Comparison of ENCODE assay signal across 1 cellular context in genomic region chr9:129330711-129331279, GRCh38.
TF ChIP-seq lines count a peak whose summit lies in the region.

No MANE protein-coding gene starts in this region.

TF ChIP-seq in H1, 55 proteins besides CTCF, POLR2A, EP300 and RAD21 (continued from another document):
- peak; percentile 26; the same call in 1 of the 2 replicates for TF ChIP-seq MAX (IDR thresholded peaks at IDR 0.05)
